8 cellular contexts compared by ENCODE assay signal in the genomic region with DNA sequence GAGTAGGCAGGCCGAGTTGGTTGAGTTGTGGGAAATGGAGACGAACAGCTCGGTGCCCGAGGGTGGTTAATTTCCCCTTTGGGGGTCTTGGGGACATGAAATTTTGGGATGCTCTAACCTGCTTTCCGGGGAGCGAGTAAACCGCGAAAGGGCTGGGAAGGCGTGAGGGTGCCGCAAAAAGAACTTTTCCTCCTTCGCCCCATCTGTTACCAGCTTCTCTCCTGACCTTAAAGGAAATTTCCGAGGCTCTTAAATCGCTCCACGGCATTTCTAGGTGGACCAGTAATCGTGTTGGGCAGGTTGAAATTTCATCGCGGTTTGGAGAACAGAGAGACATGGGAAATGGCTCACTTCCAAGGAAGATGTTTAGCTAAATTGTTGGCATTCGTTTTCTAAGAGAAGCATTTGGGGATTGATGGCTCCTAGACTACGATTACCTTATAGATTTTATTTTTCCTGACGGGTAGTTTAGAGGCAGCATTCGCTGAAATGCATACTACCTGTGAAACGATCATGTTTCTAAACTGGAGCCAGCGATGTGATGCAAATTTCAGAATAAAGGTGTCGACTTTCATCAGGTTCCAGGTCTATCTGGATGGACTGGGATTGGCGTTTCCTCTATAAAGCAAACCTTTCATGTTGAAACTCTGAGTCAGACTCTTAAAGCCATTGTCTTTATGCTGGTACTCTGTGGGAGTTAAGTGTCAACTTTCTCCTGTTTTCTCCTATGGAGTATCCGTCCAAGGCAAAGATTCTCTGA. TPM values are rescaled to one million over a fixed set of nuclear protein-coding genes. Genes with fewer than 3 reads are reported as not detected.
A peak's percentile ranks its signal among the peaks of the same experiment; 100 is the strongest.
DNase-seq lines count a peak whose midpoint lies in the region; TF ChIP-seq lines count a peak whose summit lies in the region.

No MANE protein-coding gene starts in this region.

- peak overlapping the region; percentile 91 for H3K27ac ChIP-seq in neuronal stem cell (replicated peaks; ENCODE audit: low read length)

- H3K4me3 ChIP-seq in WI38 (ENCODE audit: low read depth, low read length): peak overlapping the region; percentile 97
- H3K4me3 ChIP-seq in fibroblast of the aortic adventitia (ENCODE audit: low read depth, low read length): peak overlapping the region; percentile 83
- H3K4me3 ChIP-seq in neuronal stem cell (ENCODE audit: low read length in 2 of 2): peak overlapping the region; percentile 84 to 93

- H3K4me1 ChIP-seq in neuronal stem cell (ENCODE audit: control insufficient read depth in 2 of 2, insufficient read depth in 1 of 2, low read depth in 1 of 2, low read length in 2 of 2): peaks cover 6 to 15% of the 10 kb centered on the region in 2 donors

- H3K14ac ChIP-seq in neuronal stem cell (ENCODE audit: low read length): peak overlapping the region; percentile 50

- no peak overlapping the region for H4K8ac ChIP-seq in neuronal stem cell (ENCODE audit: low read depth, low read length)

- H3K27me3 ChIP-seq in neuronal stem cell (ENCODE audit: control insufficient read depth in 3 of 3, insufficient read depth in 3 of 3, low read depth in 1 of 3, low read length in 3 of 3): no peaks in the 10 kb centered on the region

- H3K4me2 ChIP-seq in neuronal stem cell (ENCODE audit: insufficient read depth, low read length, poor library complexity, severe bottlenecking): peak overlapping the region; percentile 60

- H2BK5ac ChIP-seq in neuronal stem cell (ENCODE audit: low read length): peak overlapping the region; percentile 96

- H2AK5ac ChIP-seq in neuronal stem cell (ENCODE audit: low read depth, low read length): peak overlapping the region; percentile 6

- H3K9ac ChIP-seq in neuronal stem cell (ENCODE audit: low read depth, low read length, poor library complexity): peak overlapping the region; percentile 90

- H3K23ac ChIP-seq in neuronal stem cell (ENCODE audit: low read depth, low read length, poor library complexity): peak overlapping the region; percentile 95

- H3K9me3 ChIP-seq in neuronal stem cell (replicated peaks in 1 of 2; ENCODE audit: control insufficient read depth in 2 of 2, insufficient read depth in 1 of 2, low read depth in 1 of 2, low read length in 2 of 2): no peaks in the 10 kb centered on the region

- peak overlapping the region; percentile 96 for H3K18ac ChIP-seq in neuronal stem cell (ENCODE audit: low read length)

- no peak overlapping the region for H2BK12ac ChIP-seq in neuronal stem cell (ENCODE audit: low read length)

- TF ChIP-seq CTCF in WI38 (IDR thresholded peaks at IDR 0.05; ENCODE audit: low read depth, low read length) (no peak), fibroblast of the aortic adventitia (IDR thresholded peaks at IDR 0.05; ENCODE audit: insufficient read depth, low read length) (no peak)

- H2AFZ ChIP-seq in neuronal stem cell (ENCODE audit: low read length): peak overlapping the region; percentile 93

- peak overlapping the region; percentile 92 for H2BK15ac ChIP-seq in neuronal stem cell (ENCODE audit: low read length)

- H3K4ac ChIP-seq in neuronal stem cell (ENCODE audit: low read length): no peak overlapping the region

- H4K91ac ChIP-seq in neuronal stem cell (ENCODE audit: low read depth, low read length, poor library complexity): no peak overlapping the region

- peak overlapping the region; percentile 93 for H2BK120ac ChIP-seq in neuronal stem cell (ENCODE audit: low read depth, low read length)

- no peaks in the 10 kb centered on the region for H3K79me1 ChIP-seq in neuronal stem cell (ENCODE audit: low read depth, low read length)

- no CpG with 5 or more reads among the region's 26 CpGs for WGBS in neuronal stem cell (ENCODE audit: extremely low coverage in 2 of 2, insufficient read length in 2 of 2, insufficient replicate concordance in 1 of 2), 2 donors

- DNase-seq in NCI-H1436 (lab: John Stamatoyannopoulos, UW) (peak; percentile 8), NCI-H1436 treated with DMSO at 0.1 percent for 48 hours (lab: John Stamatoyannopoulos, UW) (no peak), NCI-H146 (lab: John Stamatoyannopoulos, UW) (peak; percentile 41), fibroblast of the aortic adventitia (ENCODE audit: low read depth) (peak; percentile 73), neuronal stem cell (ENCODE audit: low spot score) (peak; percentile 44), NOMO-1 treated with dmso at 0.1 percent for 144 hours (lab: John Stamatoyannopoulos, UW; ENCODE audit: unreplicated experiment) (no peak)
- DNase-seq in NK-92 treated with Interleukin-12 subunit alpha and Interleukin-12 subunit beta, amount 100 ng/mL, for 24 hours (lab: John Stamatoyannopoulos, UW): no peak

- no peaks in the 10 kb centered on the region for H3K36me3 ChIP-seq in neuronal stem cell (replicated peaks in 1 of 2; ENCODE audit: control insufficient read depth in 2 of 2, insufficient read depth in 2 of 2, low read length in 2 of 2)

RNA-seq across cellular contexts. Expression of gene SIPA1L1, which starts 1.5 kb away (rescaled TPM):
- 35.1 and 41.0 TPM in 2 replicates for total RNA-seq in fibroblast of the aortic adventitia (ENCODE audit: low replicate concordance)
- polyA plus RNA-seq in neuronal stem cell (2013, experiment 1 of 2): 27.7 TPM
- polyA plus RNA-seq in neuronal stem cell (2013, experiment 2 of 2): 27.2 TPM

Comparison
In these comparisons a context has a peak if more than half of its experiments do, and no peak if none do; other contexts are left out.
1. DNase-seq: peak in NCI-H1436 (single experiment), NCI-H146 (single experiment), fibroblast of the aortic adventitia (single experiment) and neuronal stem cell (single experiment); none in NCI-H1436 treated with DMSO at 0.1 percent for 48 hours (single experiment), NOMO-1 treated with dmso at 0.1 percent for 144 hours (single experiment) and NK-92 treated with Interleukin-12 subunit alpha and Interleukin-12 subunit beta, amount 100 ng/mL, for 24 hours (single experiment).
2. Peak in every context shown above with its lines, with median percentiles within 50 percentile points of each other: H3K4me3 ChIP-seq.